In genomic region chr15:74197176-74197965, GRCh38 we compare ENCODE assay signal across 17 cellular contexts. TPM values are rescaled to one million over a fixed set of nuclear protein-coding genes. Genes with fewer than 3 reads are reported as not detected.
DNase-seq lines count a peak whose midpoint lies in the region; ATAC-seq and TF ChIP-seq lines count a peak whose summit lies in the region.
"Had no signal": no experiment of that assay in that cellular context is flagged by ENCODE, and none has a peak within 500 bp of the region (broad histone marks: within the 10 kb centered on the region; RNA-seq: fewer than 3 reads in every experiment).

No MANE protein-coding gene starts in this region.

- H3K4me1 ChIP-seq in SK-N-SH (ENCODE audit: control insufficient read depth in 1 of 2, insufficient read depth in 2 of 2, low read depth in 1 of 2, low read length in 1 of 2) (peaks cover 69 to 90% of the 10 kb centered on the region in 2 experiments), PC-9 (replicated peaks; ENCODE audit: insufficient read depth) (peaks cover 88% of the 10 kb centered on the region), neuronal stem cell (ENCODE audit: control insufficient read depth in 2 of 2, insufficient read depth in 1 of 2, low read depth in 1 of 2, low read length in 2 of 2) (peaks cover 15 to 23% of the 10 kb centered on the region in 2 donors), esophagus muscularis mucosa (peaks cover 22 to 32% (median 29%) of the 10 kb centered on the region in 4 donors)

- TF ChIP-seq CTCF in SK-N-SH (IDR thresholded peaks at IDR 0.05) (no peak), PC-9 (conservative IDR thresholded peaks at IDR 0.05) (no peak), esophagus muscularis mucosa (IDR thresholded peaks at IDR 0.05) (no peak)

- H2AFZ ChIP-seq in SK-N-SH (ENCODE audit: low read depth), result no peak overlapping the region
- no peak overlapping the region for H2AFZ ChIP-seq in PC-9
- no peak overlapping the region for H2AFZ ChIP-seq in neuronal stem cell (ENCODE audit: low read length)
- H2AFZ ChIP-seq: GM23338 had no signal

- intact Hi-C loops in PC-9 (cut with micrococcal nuclease; ENCODE audit: unreplicated experiment) (no loop called here), esophagus muscularis mucosa (cut with DNase I) (no loop called here)

- H3F3A ChIP-seq in SK-N-SH (replicated peaks; ENCODE audit: insufficient read depth) (peaks cover 36% of the 10 kb centered on the region), PC-9 (ENCODE audit: insufficient read depth, low read depth) (peaks cover 81% of the 10 kb centered on the region)

- no peaks in the 10 kb centered on the region for H3K9me3 Mint-ChIP-seq in activated CD8-positive, alpha-beta T cell treated with anti-CD3 and anti-CD28 coated beads, Interleukin-2, amount 10 ng/mL, durations not matched to agents 7 days and 5 days (ENCODE audit: insufficient read depth)
- H3K9me3 Mint-ChIP-seq: CD4-positive, CD25-positive, alpha-beta regulatory T cell; GM23338; H9; HFFc6 had no signal

- peak overlapping the region; percentile 25 for H3K23ac ChIP-seq in neuronal stem cell (ENCODE audit: low read depth, low read length, poor library complexity)

- DNase-seq in SK-N-SH, result no peak
- DNase-seq in PC-9, result no peak
- no peak for DNase-seq in neuronal stem cell (ENCODE audit: low spot score)
- DNase-seq in esophagus muscularis mucosa (ENCODE audit: extremely low spot score), result no peak
- no peak for DNase-seq in activated CD8-positive, alpha-beta T cell treated with anti-CD3 and anti-CD28 coated beads, Interleukin-2, amount 10 ng/mL, durations not matched to agents 7 days and 5 days
- no peak for DNase-seq in activated CD4-positive, alpha-beta T cell treated with anti-CD3 and anti-CD28 coated beads, Interleukin-2, amount 50 U/mL, for 4 hours
- DNase-seq: AML-193; CD4-positive, CD25-positive, alpha-beta regulatory T cell; DMS53; GF-D8; H9; HFFc6 had no signal

- peak overlapping the region; percentile 66 for H2BK120ac ChIP-seq in neuronal stem cell (ENCODE audit: low read depth, low read length)

- no peak for ATAC-seq in SK-N-SH treated with all-trans-retinoic acid at 6 μM for 48 hours
- no peak for ATAC-seq in activated CD8-positive, alpha-beta T cell treated with anti-CD3 and anti-CD28 coated beads, Interleukin-2, amount 10 ng/mL, durations not matched to agents 7 days and 5 days
- ATAC-seq: GM23338, HepG2 had no signal

- H3K4me1 Mint-ChIP-seq in activated CD8-positive, alpha-beta T cell treated with anti-CD3 and anti-CD28 coated beads, Interleukin-2, amount 10 ng/mL, durations not matched to agents 7 days and 5 days (ENCODE audit: low read depth), result no peaks in the 10 kb centered on the region
- H3K4me1 Mint-ChIP-seq: CD4-positive, CD25-positive, alpha-beta regulatory T cell had no signal

- H3K4me3 ChIP-seq in SK-N-SH (ENCODE audit: low read depth in 2 of 2, low read length in 1 of 2), result no peak overlapping the region
- H3K4me3 ChIP-seq in PC-9, result no peak overlapping the region
- H3K4me3 ChIP-seq in neuronal stem cell (ENCODE audit: low read length in 2 of 2), result no peak overlapping the region
- H3K4me3 ChIP-seq in esophagus muscularis mucosa, result no peak overlapping the region
- H3K4me3 ChIP-seq: BLaER1 treated with 17β-estradiol and CSF1 and Interleukin-3, amounts not matched to agents 10 nM and 100 nM; GM23338 had no signal

- H3K4me2 ChIP-seq in SK-N-SH (peak overlapping the region; percentile 73), PC-9 (peak overlapping the region; percentile 96), neuronal stem cell (ENCODE audit: insufficient read depth, low read length, poor library complexity, severe bottlenecking) (no peak overlapping the region)
- H3K4me2 ChIP-seq: GM23338 had no signal

- no peak for TF ChIP-seq RAD21 in SK-N-SH (IDR thresholded peaks at IDR 0.05; ENCODE audit: low read length)

- H3K36me3 ChIP-seq in SK-N-SH (replicated peaks in 1 of 2; ENCODE audit: control insufficient read depth in 1 of 2, insufficient read depth in 2 of 2, low read length in 1 of 2) (peaks cover 0 to 20% of the 10 kb centered on the region in 2 experiments), PC-9 (ENCODE audit: low read depth) (peaks cover 30% of the 10 kb centered on the region), neuronal stem cell (replicated peaks in 1 of 2; ENCODE audit: control insufficient read depth in 2 of 2, insufficient read depth in 2 of 2, low read length in 2 of 2) (peaks cover 0 to 51% of the 10 kb centered on the region in 2 donors), esophagus muscularis mucosa (no peaks in the 10 kb centered on the region)
- H3K36me3 ChIP-seq: BLaER1 treated with 17β-estradiol and CSF1 and Interleukin-3, amounts not matched to agents 10 nM and 100 nM had no signal

- CTCF ChIA-PET in SK-N-SH (lab: Yijun Ruan, JAX), result interaction anchor here (0.6 to 10.7 kb wide), 6 partner anchors 27 to 230 kb away, joined by 3 to 85 read pairs (median 5); no protein-coding TSS in a partner anchor
- CTCF ChIA-PET in PC-9 (lab: Charles Lee), result interaction anchor here (0.7 kb wide), 1 partner anchor 116 kb away, joined by 6 read pairs; no protein-coding TSS in a partner anchor
- CTCF ChIA-PET in activated CD8-positive, alpha-beta T cell treated with anti-CD3 and anti-CD28 coated beads, Interleukin-2, amount 10 ng/mL, durations not matched to agents 7 days and 5 days (lab: Charles Lee), result no interaction called here

- H3K27ac ChIP-seq in SK-N-SH (ENCODE audit: low read depth in 2 of 2, low read length in 1 of 2), result peak overlapping the region; percentile 69 to 89
- peak overlapping the region; percentile 95 for H3K27ac ChIP-seq in PC-9
- H3K27ac ChIP-seq in neuronal stem cell (replicated peaks; ENCODE audit: low read length), result no peak overlapping the region
- H3K27ac ChIP-seq in esophagus muscularis mucosa (replicated peaks in 1 of 4), result no peak overlapping the region
- H3K27ac ChIP-seq: 22Rv1 had no signal

- peak overlapping the region; percentile 82 for H2BK15ac ChIP-seq in neuronal stem cell (ENCODE audit: low read length)

- H3K18ac ChIP-seq in neuronal stem cell (ENCODE audit: low read length), result peak overlapping the region; percentile 30

- H2BK5ac ChIP-seq in neuronal stem cell (ENCODE audit: low read length), result no peak overlapping the region

- no peaks in the 10 kb centered on the region for H3K27me3 Mint-ChIP-seq in activated CD8-positive, alpha-beta T cell treated with anti-CD3 and anti-CD28 coated beads, Interleukin-2, amount 10 ng/mL, durations not matched to agents 7 days and 5 days (ENCODE audit: low read depth)

- H3K27ac Mint-ChIP-seq in activated CD8-positive, alpha-beta T cell treated with anti-CD3 and anti-CD28 coated beads, Interleukin-2, amount 10 ng/mL, durations not matched to agents 7 days and 5 days, result no peak overlapping the region
- H3K27ac Mint-ChIP-seq: CD4-positive, CD25-positive, alpha-beta regulatory T cell; GM23338; H9 had no signal

- H4K20me1 ChIP-seq in SK-N-SH (ENCODE audit: insufficient read depth) (no peaks in the 10 kb centered on the region), PC-9 (ENCODE audit: insufficient read depth) (no peaks in the 10 kb centered on the region)

- no peaks in the 10 kb centered on the region for H3K36me3 Mint-ChIP-seq in activated CD8-positive, alpha-beta T cell treated with anti-CD3 and anti-CD28 coated beads, Interleukin-2, amount 10 ng/mL, durations not matched to agents 7 days and 5 days (ENCODE audit: low read depth)
- H3K36me3 Mint-ChIP-seq: CD4-positive, CD25-positive, alpha-beta regulatory T cell had no signal

- H3K4me3 Mint-ChIP-seq in activated CD8-positive, alpha-beta T cell treated with anti-CD3 and anti-CD28 coated beads, Interleukin-2, amount 10 ng/mL, durations not matched to agents 7 days and 5 days, result no peak overlapping the region
- H3K4me3 Mint-ChIP-seq: CD4-positive, CD25-positive, alpha-beta regulatory T cell; GM23338; H9; HFFc6 had no signal

- H3K9me3 ChIP-seq in SK-N-SH, result no peaks in the 10 kb centered on the region
- H3K9me3 ChIP-seq in PC-9 (ENCODE audit: insufficient read depth, low read depth), result no peaks in the 10 kb centered on the region
- H3K9me3 ChIP-seq in neuronal stem cell (replicated peaks in 1 of 2; ENCODE audit: control insufficient read depth in 2 of 2, insufficient read depth in 1 of 2, low read depth in 1 of 2, low read length in 2 of 2), result no peaks in the 10 kb centered on the region
- no peaks in the 10 kb centered on the region for H3K9me3 ChIP-seq in esophagus muscularis mucosa
- H3K9me3 ChIP-seq: BLaER1 treated with 17β-estradiol and CSF1 and Interleukin-3, amounts not matched to agents 10 nM and 100 nM had no signal

- H3K14ac ChIP-seq in neuronal stem cell (ENCODE audit: low read length), result no peak overlapping the region

- no peak for TF ChIP-seq POLR2A in esophagus muscularis mucosa (IDR thresholded peaks at IDR 0.05; ENCODE audit: low read depth)

- POLR2A ChIA-PET in SK-N-SH (lab: Yijun Ruan, JAX) (interaction anchor here (1.2 to 1.5 kb wide), 3 partner anchors 9 to 62 kb away, joined by 3 to 6 read pairs (median 3); no protein-coding TSS in a partner anchor), PC-9 (lab: Charles Lee; ENCODE audit: unreplicated experiment) (interaction anchor here (1.6 kb wide), 1 partner anchor 18 kb away, joined by 17 read pairs; no protein-coding TSS in a partner anchor)
- POLR2A ChIA-PET in activated CD8-positive, alpha-beta T cell treated with anti-CD3 and anti-CD28 coated beads, Interleukin-2, amount 10 ng/mL, durations not matched to agents 7 days and 5 days (lab: Charles Lee), result interaction anchor here (0.6 kb wide), 1 partner anchor 16 kb away, joined by 3 read pairs; no protein-coding TSS in a partner anchor

- H3K27me3 ChIP-seq in SK-N-SH (ENCODE audit: insufficient read depth), result no peaks in the 10 kb centered on the region
- no peaks in the 10 kb centered on the region for H3K27me3 ChIP-seq in PC-9 (ENCODE audit: insufficient read depth, low read depth)
- H3K27me3 ChIP-seq in neuronal stem cell (ENCODE audit: control insufficient read depth in 3 of 3, insufficient read depth in 3 of 3, low read depth in 1 of 3, low read length in 3 of 3), result peaks cover 0 to 1% (median 0%) of the 10 kb centered on the region in 3 experiments
- H3K27me3 ChIP-seq in esophagus muscularis mucosa, result peaks cover 0 to 11% (median 0%) of the 10 kb centered on the region in 4 donors
- H3K27me3 ChIP-seq: BLaER1 treated with 17β-estradiol and CSF1 and Interleukin-3, amounts not matched to agents 10 nM and 100 nM had no signal

- H4K8ac ChIP-seq in neuronal stem cell (ENCODE audit: low read depth, low read length), result no peak overlapping the region

- H2AK5ac ChIP-seq in neuronal stem cell (ENCODE audit: low read depth, low read length), result peak overlapping the region; percentile 80

- no peak overlapping the region for H2BK12ac ChIP-seq in neuronal stem cell (ENCODE audit: low read length)

- H3K4ac ChIP-seq in neuronal stem cell (ENCODE audit: low read length), result no peak overlapping the region

- no peak overlapping the region for H3K9ac ChIP-seq in SK-N-SH
- no peak overlapping the region for H3K9ac ChIP-seq in neuronal stem cell (ENCODE audit: low read depth, low read length, poor library complexity)
- H3K9ac ChIP-seq: BLaER1 treated with 17β-estradiol and CSF1 and Interleukin-3, amounts not matched to agents 10 nM and 100 nM had no signal

- H3K79me2 ChIP-seq in SK-N-SH (ENCODE audit: insufficient read depth) (peaks cover 21% of the 10 kb centered on the region; the same call in 1 of the 2 replicates), PC-9 (ENCODE audit: low read depth) (peaks cover 65% of the 10 kb centered on the region)

- H4K91ac ChIP-seq in neuronal stem cell (ENCODE audit: low read depth, low read length, poor library complexity), result peak overlapping the region; percentile 39

- no CpG with 5 or more reads among the region's 9 CpGs for WGBS in SK-N-SH (ENCODE audit: low lambda C conversion rate)
- no CpG with 5 or more reads among the region's 9 CpGs for WGBS in neuronal stem cell (ENCODE audit: extremely low coverage in 2 of 2, insufficient read length in 2 of 2, insufficient replicate concordance in 1 of 2), 2 donors
- WGBS in esophagus muscularis mucosa, result 96% methylated on average over 5 of the region's 9 CpGs

- no TSS peak for BruUV-seq in PC-9 (replicated peaks; lab: Mats Ljungman, UMichigan)

- H3K9me2 ChIP-seq in SK-N-SH, result no peaks in the 10 kb centered on the region
- no peaks in the 10 kb centered on the region for H3K9me2 ChIP-seq in PC-9 (ENCODE audit: insufficient read depth)

- TF ChIP-seq EP300 in SK-N-SH (IDR thresholded peaks at IDR 0.05; ENCODE audit: borderline replicate concordance in 1 of 2, low read depth in 1 of 2, low read length in 1 of 2) (no peak), esophagus muscularis mucosa (IDR thresholded peaks at IDR 0.05) (no peak)

- H3K79me1 ChIP-seq in neuronal stem cell (ENCODE audit: low read depth, low read length), result no peaks in the 10 kb centered on the region

RNA-seq across cellular contexts. Expression of gene STRA6, which starts 5.2 kb away (rescaled TPM):
- polyA plus RNA-seq in SK-N-SH (2012; rRNA removed), result 27.9 and 31.0 TPM in 2 replicates
- 7.3 and 13.0 TPM in 2 replicates for polyA plus RNA-seq in SK-N-SH (2012; cell fraction: cytosol; rRNA removed)
- 140 and 152 TPM in 2 replicates for polyA plus RNA-seq in SK-N-SH (2012; cell fraction: nucleus; rRNA removed)
- total RNA-seq in PC-9 (2021) (64.9 and 83.6 TPM in 2 replicates), esophagus muscularis mucosa (under 1 TPM; 0.13 to 0.83 (median 0.47) TPM)
- polyA plus RNA-seq in neuronal stem cell (2013, experiment 1 of 2), result 3.9 TPM
- polyA plus RNA-seq in neuronal stem cell (2013, experiment 2 of 2), result 3.4 TPM
- not detected for total RNA-seq in activated CD8-positive, alpha-beta T cell treated with anti-CD3 and anti-CD28 coated beads, Interleukin-2, amount 10 ng/mL, durations not matched to agents 7 days and 5 days
- total RNA-seq: CD4-positive, CD25-positive, alpha-beta regulatory T cell had no signal
- polyA plus RNA-seq: CD4-positive, CD25-positive, alpha-beta regulatory T cell had no signal

RNA-seq across cellular contexts. Expression of gene ISLR, which starts 23.9 kb away (rescaled TPM):
- polyA plus RNA-seq in SK-N-SH (2012; rRNA removed), result 3.4 and 7.3 TPM in 2 replicates
- 1.9 and 3.0 TPM in 2 replicates for polyA plus RNA-seq in SK-N-SH (2012; cell fraction: cytosol; rRNA removed)
- polyA plus RNA-seq in SK-N-SH (2012; cell fraction: nucleus; rRNA removed), result 1.7 and 1.9 TPM in 2 replicates
- not detected in 2 replicates for total RNA-seq in PC-9 (2021)
- polyA plus RNA-seq in neuronal stem cell (2013, experiment 1 of 2), result 0.56 TPM
- 0.73 TPM for polyA plus RNA-seq in neuronal stem cell (2013, experiment 2 of 2)
- total RNA-seq in esophagus muscularis mucosa, result 100 to 1,000 TPM in 2 of 4 donors, 10 to 100 TPM in 2; 57.7 to 204 (median 112) TPM
- not detected for total RNA-seq in activated CD8-positive, alpha-beta T cell treated with anti-CD3 and anti-CD28 coated beads, Interleukin-2, amount 10 ng/mL, durations not matched to agents 7 days and 5 days
- total RNA-seq: CD4-positive, CD25-positive, alpha-beta regulatory T cell; GM23338; HepG2 had no signal
- polyA plus RNA-seq: CD4-positive, CD25-positive, alpha-beta regulatory T cell; HepG2 had no signal

RNA-seq across cellular contexts. Expression of gene CCDC33, which starts 38.8 kb away (rescaled TPM):
- polyA plus RNA-seq in SK-N-SH (2012; rRNA removed), result 3.3 and 4.0 TPM in 2 replicates
- polyA plus RNA-seq in SK-N-SH (2012; cell fraction: cytosol; rRNA removed), result 1.8 and 2.9 TPM in 2 replicates
- polyA plus RNA-seq in SK-N-SH (2012; cell fraction: nucleus; rRNA removed), result 3.9 and 4.0 TPM in 2 replicates
- total RNA-seq in PC-9 (2021) (7.5 and 15.4 TPM in 2 replicates), esophagus muscularis mucosa (not detected)
- 1.3 TPM for polyA plus RNA-seq in neuronal stem cell (2013, experiment 1 of 2)
- polyA plus RNA-seq in neuronal stem cell (2013, experiment 2 of 2), result 1.1 TPM
- not detected for total RNA-seq in activated CD8-positive, alpha-beta T cell treated with anti-CD3 and anti-CD28 coated beads, Interleukin-2, amount 10 ng/mL, durations not matched to agents 7 days and 5 days
- total RNA-seq: CD4-positive, CD25-positive, alpha-beta regulatory T cell; HepG2 had no signal
- polyA plus RNA-seq: CD4-positive, CD25-positive, alpha-beta regulatory T cell had no signal

Comparison
In these comparisons a context has a peak if more than half of its experiments do, and no peak if none do; other contexts are left out.
1. H3K27ac ChIP-seq: peak in SK-N-SH (2 of 2) and PC-9 (single experiment); none in neuronal stem cell (single experiment) and esophagus muscularis mucosa (0 of 4).
2. RNA of gene STRA6, which starts 5.2 kb away (total RNA-seq): 64.9 to 83.6 TPM in PC-9; 0.13 to 0.83 TPM in esophagus muscularis mucosa and not detected in activated CD8-positive, alpha-beta T cell treated with anti-CD3 and anti-CD28 coated beads, Interleukin-2, amount 10 ng/mL, durations not matched to agents 7 days and 5 days; every median in the first group is over 10 times any median in the second.
3. RNA of gene ISLR, which starts 23.9 kb away (total RNA-seq): 57.7 to 204 TPM in esophagus muscularis mucosa; not detected in PC-9 and not detected in activated CD8-positive, alpha-beta T cell treated with anti-CD3 and anti-CD28 coated beads, Interleukin-2, amount 10 ng/mL, durations not matched to agents 7 days and 5 days; every median in the first group is over 10 times any median in the second.